Comparison of ENCODE assay signal across 1 cellular context in the genomic region with DNA sequence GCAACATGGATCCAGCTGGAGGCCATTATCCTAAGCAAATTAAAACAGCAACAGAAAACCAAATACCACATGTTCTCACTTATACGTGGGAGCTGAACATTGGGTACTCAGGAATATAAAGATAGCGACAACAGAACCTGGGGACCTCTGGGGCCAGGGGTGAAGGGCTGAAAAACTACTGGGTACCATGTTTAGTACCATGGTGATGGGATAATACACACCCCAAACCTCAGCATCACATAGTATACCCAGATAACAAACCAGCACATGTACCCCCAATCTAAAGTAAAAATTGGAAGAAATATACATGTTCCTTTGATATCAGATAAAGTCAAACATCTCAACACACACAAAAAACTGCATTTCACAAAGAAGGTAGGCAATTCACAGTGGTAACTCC.
TF ChIP-seq lines count a peak whose summit lies in the region.

No MANE protein-coding gene starts in this region.

TF ChIP-seq in H1, 55 proteins besides CTCF, POLR2A, EP300 and RAD21:
- no peak for TF ChIP-seq RNF2 (IDR thresholded peaks at IDR 0.05; ENCODE audit: borderline replicate concordance, low read depth, low read length, missing control alignments, poor library complexity, severe bottlenecking)
- no peak for TF ChIP-seq ZNF274 (IDR thresholded peaks at IDR 0.05; ENCODE audit: borderline replicate concordance, extremely low read depth, low read length)
- TF ChIP-seq, protein P1, sequence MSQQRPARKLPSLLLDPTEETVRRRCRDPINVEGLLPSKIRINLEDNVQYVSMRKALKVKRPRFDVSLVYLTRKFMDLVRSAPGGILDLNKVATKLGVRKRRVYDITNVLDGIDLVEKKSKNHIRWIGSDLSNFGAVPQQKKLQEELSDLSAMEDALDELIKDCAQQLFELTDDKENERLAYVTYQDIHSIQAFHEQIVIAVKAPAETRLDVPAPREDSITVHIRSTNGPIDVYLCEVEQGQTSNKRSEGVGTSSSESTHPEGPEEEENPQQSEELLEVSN (IDR thresholded peaks at IDR 0.05), result no peak
- no peak for TF ChIP-seq NRF1 (IDR thresholded peaks at IDR 0.05; ENCODE audit: low read depth, low read length)
- TF ChIP-seq BCL11A (IDR thresholded peaks at IDR 0.05; ENCODE audit: low read depth in 2 of 2, low read length in 2 of 2), result no peak
- TF ChIP-seq FOSL1 (IDR thresholded peaks at IDR 0.05; ENCODE audit: insufficient read depth, low read depth, low read length), result no peak
- TF ChIP-seq BRCA1 (IDR thresholded peaks at IDR 0.05; ENCODE audit: low read depth, low read length), result no peak
- no peak for TF ChIP-seq TAF1 (IDR thresholded peaks at IDR 0.05; ENCODE audit: low read depth, low read length)
- TF ChIP-seq, protein P2, sequence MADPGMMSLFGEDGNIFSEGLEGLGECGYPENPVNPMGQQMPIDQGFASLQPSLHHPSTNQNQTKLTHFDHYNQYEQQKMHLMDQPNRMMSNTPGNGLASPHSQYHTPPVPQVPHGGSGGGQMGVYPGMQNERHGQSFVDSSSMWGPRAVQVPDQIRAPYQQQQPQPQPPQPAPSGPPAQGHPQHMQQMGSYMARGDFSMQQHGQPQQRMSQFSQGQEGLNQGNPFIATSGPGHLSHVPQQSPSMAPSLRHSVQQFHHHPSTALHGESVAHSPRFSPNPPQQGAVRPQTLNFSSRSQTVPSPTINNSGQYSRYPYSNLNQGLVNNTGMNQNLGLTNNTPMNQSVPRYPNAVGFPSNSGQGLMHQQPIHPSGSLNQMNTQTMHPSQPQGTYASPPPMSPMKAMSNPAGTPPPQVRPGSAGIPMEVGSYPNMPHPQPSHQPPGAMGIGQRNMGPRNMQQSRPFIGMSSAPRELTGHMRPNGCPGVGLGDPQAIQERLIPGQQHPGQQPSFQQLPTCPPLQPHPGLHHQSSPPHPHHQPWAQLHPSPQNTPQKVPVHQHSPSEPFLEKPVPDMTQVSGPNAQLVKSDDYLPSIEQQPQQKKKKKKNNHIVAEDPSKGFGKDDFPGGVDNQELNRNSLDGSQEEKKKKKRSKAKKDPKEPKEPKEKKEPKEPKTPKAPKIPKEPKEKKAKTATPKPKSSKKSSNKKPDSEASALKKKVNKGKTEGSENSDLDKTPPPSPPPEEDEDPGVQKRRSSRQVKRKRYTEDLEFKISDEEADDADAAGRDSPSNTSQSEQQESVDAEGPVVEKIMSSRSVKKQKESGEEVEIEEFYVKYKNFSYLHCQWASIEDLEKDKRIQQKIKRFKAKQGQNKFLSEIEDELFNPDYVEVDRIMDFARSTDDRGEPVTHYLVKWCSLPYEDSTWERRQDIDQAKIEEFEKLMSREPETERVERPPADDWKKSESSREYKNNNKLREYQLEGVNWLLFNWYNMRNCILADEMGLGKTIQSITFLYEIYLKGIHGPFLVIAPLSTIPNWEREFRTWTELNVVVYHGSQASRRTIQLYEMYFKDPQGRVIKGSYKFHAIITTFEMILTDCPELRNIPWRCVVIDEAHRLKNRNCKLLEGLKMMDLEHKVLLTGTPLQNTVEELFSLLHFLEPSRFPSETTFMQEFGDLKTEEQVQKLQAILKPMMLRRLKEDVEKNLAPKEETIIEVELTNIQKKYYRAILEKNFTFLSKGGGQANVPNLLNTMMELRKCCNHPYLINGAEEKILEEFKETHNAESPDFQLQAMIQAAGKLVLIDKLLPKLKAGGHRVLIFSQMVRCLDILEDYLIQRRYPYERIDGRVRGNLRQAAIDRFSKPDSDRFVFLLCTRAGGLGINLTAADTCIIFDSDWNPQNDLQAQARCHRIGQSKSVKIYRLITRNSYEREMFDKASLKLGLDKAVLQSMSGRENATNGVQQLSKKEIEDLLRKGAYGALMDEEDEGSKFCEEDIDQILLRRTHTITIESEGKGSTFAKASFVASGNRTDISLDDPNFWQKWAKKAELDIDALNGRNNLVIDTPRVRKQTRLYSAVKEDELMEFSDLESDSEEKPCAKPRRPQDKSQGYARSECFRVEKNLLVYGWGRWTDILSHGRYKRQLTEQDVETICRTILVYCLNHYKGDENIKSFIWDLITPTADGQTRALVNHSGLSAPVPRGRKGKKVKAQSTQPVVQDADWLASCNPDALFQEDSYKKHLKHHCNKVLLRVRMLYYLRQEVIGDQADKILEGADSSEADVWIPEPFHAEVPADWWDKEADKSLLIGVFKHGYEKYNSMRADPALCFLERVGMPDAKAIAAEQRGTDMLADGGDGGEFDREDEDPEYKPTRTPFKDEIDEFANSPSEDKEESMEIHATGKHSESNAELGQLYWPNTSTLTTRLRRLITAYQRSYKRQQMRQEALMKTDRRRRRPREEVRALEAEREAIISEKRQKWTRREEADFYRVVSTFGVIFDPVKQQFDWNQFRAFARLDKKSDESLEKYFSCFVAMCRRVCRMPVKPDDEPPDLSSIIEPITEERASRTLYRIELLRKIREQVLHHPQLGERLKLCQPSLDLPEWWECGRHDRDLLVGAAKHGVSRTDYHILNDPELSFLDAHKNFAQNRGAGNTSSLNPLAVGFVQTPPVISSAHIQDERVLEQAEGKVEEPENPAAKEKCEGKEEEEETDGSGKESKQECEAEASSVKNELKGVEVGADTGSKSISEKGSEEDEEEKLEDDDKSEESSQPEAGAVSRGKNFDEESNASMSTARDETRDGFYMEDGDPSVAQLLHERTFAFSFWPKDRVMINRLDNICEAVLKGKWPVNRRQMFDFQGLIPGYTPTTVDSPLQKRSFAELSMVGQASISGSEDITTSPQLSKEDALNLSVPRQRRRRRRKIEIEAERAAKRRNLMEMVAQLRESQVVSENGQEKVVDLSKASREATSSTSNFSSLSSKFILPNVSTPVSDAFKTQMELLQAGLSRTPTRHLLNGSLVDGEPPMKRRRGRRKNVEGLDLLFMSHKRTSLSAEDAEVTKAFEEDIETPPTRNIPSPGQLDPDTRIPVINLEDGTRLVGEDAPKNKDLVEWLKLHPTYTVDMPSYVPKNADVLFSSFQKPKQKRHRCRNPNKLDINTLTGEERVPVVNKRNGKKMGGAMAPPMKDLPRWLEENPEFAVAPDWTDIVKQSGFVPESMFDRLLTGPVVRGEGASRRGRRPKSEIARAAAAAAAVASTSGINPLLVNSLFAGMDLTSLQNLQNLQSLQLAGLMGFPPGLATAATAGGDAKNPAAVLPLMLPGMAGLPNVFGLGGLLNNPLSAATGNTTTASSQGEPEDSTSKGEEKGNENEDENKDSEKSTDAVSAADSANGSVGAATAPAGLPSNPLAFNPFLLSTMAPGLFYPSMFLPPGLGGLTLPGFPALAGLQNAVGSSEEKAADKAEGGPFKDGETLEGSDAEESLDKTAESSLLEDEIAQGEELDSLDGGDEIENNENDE (IDR thresholded peaks at IDR 0.05; ENCODE audit: insufficient replicate concordance, low read length), result no peak
